In genomic region chr11:32561835-32562234, GRCh38 we compare ENCODE assay signal across 31 cellular contexts. TPM values are rescaled to one million over a fixed set of nuclear protein-coding genes. Genes with fewer than 3 reads are reported as not detected.
A peak's percentile ranks its signal among the peaks of the same experiment; 100 is the strongest.
DNase-seq lines count a peak whose midpoint lies in the region; ATAC-seq, FAIRE-seq and TF ChIP-seq lines count a peak whose summit lies in the region.
"Had no signal": no experiment of that assay in that cellular context is flagged by ENCODE, and none has a peak within 500 bp of the region (broad histone marks: within the 10 kb centered on the region; RNA-seq: fewer than 3 reads in every experiment).

No MANE protein-coding gene starts in this region.

- no peaks in the 10 kb centered on the region for H3K4me1 ChIP-seq in left ventricle myocardium inferior
- H3K4me1 ChIP-seq in H1 (replicated peaks in 1 of 4; ENCODE audit: control insufficient read depth in 3 of 4, insufficient read depth in 4 of 4, low read length in 3 of 4) = no peaks in the 10 kb centered on the region
- H3K4me1 ChIP-seq in CD4-positive, alpha-beta memory T cell (ENCODE audit: insufficient read depth, low read length) = peaks cover 6% of the 10 kb centered on the region
- no peaks in the 10 kb centered on the region for H3K4me1 ChIP-seq in left lung
- H3K4me1 ChIP-seq: esophagus squamous epithelium, tibial artery had no signal

- peaks cover 0 to under 1% of the 10 kb centered on the region in 2 donors for H3K27me3 Mint-ChIP-seq in CD4-positive, alpha-beta memory T cell
- H3K27me3 Mint-ChIP-seq in naive thymus-derived CD8-positive, alpha-beta T cell = no peaks in the 10 kb centered on the region
- H3K27me3 Mint-ChIP-seq: central memory CD8-positive, alpha-beta T cell; dendritic cell treated with granulocyte-macrophage colony-stimulating factor and Interleukin-4, amounts not matched to agents 40 ng/mL and 50 ng/mL, for 4 days; IgD-negative memory B cell had no signal

- 88% methylated on average over 11 of the region's 11 CpGs; no CpG with 5 or more reads in 1 of the 2 experiments for WGBS in H1 (ENCODE audit: extremely low coverage in 1 of 2, insufficient coverage in 1 of 2, insufficient read length in 1 of 2, insufficient replicate concordance in 2 of 2, low coverage in 1 of 2, low lambda C conversion rate in 2 of 2, missing lambda C conversion rate in 1 of 2), 2 experiments

- H3K56ac ChIP-seq in H1 (replicated peaks; ENCODE audit: insufficient read length, low read depth, low read length) = no peak overlapping the region

- no peak overlapping the region for H3K4me2 ChIP-seq in H1 (ENCODE audit: insufficient read depth in 1 of 2, low read depth in 2 of 2, low read length in 2 of 2)

- H3K9ac ChIP-seq in H1 (replicated peaks in 1 of 4; ENCODE audit: extremely low read depth in 1 of 4, low read depth in 3 of 4, low read length in 3 of 4) = no peak overlapping the region

- H4K5ac ChIP-seq in H1 (ENCODE audit: insufficient read length, low read depth, low read length) = no peak overlapping the region

- no peak for FAIRE-seq in H1 (lab: Jason Lieb, UNC)
- FAIRE-seq: frontal cortex had no signal

- no peaks in the 10 kb centered on the region for H4K20me1 ChIP-seq in H1 (replicated peaks in 1 of 2; ENCODE audit: control insufficient read depth in 1 of 2, insufficient read depth in 2 of 2, low read length in 2 of 2)

- H4K8ac ChIP-seq in H1 (ENCODE audit: extremely low read depth, insufficient read depth, low read length) = no peak overlapping the region

- no peak for TF ChIP-seq EP300 in H1 (IDR thresholded peaks at IDR 0.05; ENCODE audit: borderline replicate concordance in 1 of 2, low read depth in 2 of 2, low read length in 2 of 2)

- POLR2A ChIA-PET in H1 (lab: Charles Lee; ENCODE audit: partially characterized antibody) = no interaction called here
- POLR2A ChIA-PET in CD4-positive, alpha-beta memory T cell (lab: Charles Lee; ENCODE audit: partially characterized antibody) = no interaction called here
- POLR2A ChIA-PET in naive thymus-derived CD8-positive, alpha-beta T cell (lab: Charles Lee) = no interaction called here

- no peak overlapping the region for H3K4ac ChIP-seq in H1 (replicated peaks; ENCODE audit: insufficient read length, low read depth, low read length)

- TF ChIP-seq RAD21 in H1 (IDR thresholded peaks at IDR 0.05 in 1 of 2, conservative IDR thresholded peaks at IDR 0.05 in 1 of 2; ENCODE audit: low read depth in 2 of 2, low read length in 2 of 2) = peak; percentile 61 to 63

- H3K4me3 Mint-ChIP-seq in CD4-positive, alpha-beta memory T cell = no peak overlapping the region
- no peak overlapping the region for H3K4me3 Mint-ChIP-seq in naive thymus-derived CD8-positive, alpha-beta T cell
- H3K4me3 Mint-ChIP-seq: central memory CD8-positive, alpha-beta T cell; dendritic cell treated with granulocyte-macrophage colony-stimulating factor and Interleukin-4, amounts not matched to agents 40 ng/mL and 50 ng/mL, for 4 days; IgD-negative memory B cell; natural killer cell; T-helper 2 cell treated with Interferon-gamma antibody and Interleukin-4, amounts not matched to agents 5 μg/mL and 100 μg/mL, for 36 hours had no signal

- H3K4me3 ChIP-seq in left ventricle myocardium inferior (no peak overlapping the region), LNCaP clone FGC (ENCODE audit: low read depth, low read length) (no peak overlapping the region), H1 (ENCODE audit: extremely low read depth in 1 of 4, insufficient read depth in 2 of 4, low read depth in 3 of 4, low read length in 4 of 4) (no peak overlapping the region), left lung (no peak overlapping the region)
- no peak overlapping the region for H3K4me3 ChIP-seq in CD4-positive, alpha-beta memory T cell (ENCODE audit: low read length in 2 of 2)
- H3K4me3 ChIP-seq: esophagus squamous epithelium, MG63, smooth muscle cell, tibial artery had no signal

- no peak overlapping the region for H3K27ac Mint-ChIP-seq in CD4-positive, alpha-beta memory T cell
- no peak overlapping the region for H3K27ac Mint-ChIP-seq in naive thymus-derived CD8-positive, alpha-beta T cell
- H3K27ac Mint-ChIP-seq: dendritic cell treated with granulocyte-macrophage colony-stimulating factor and Interleukin-4, amounts not matched to agents 40 ng/mL and 50 ng/mL, for 4 days; IgD-negative memory B cell; natural killer cell; T-helper 2 cell treated with Interferon-gamma antibody and Interleukin-4, amounts not matched to agents 5 μg/mL and 100 μg/mL, for 36 hours had no signal

- H3K18ac ChIP-seq in H1 (ENCODE audit: extremely low read depth, low read length) = no peak overlapping the region

- no peak overlapping the region for H2BK20ac ChIP-seq in H1 (ENCODE audit: low read length)

- H3K36me3 ChIP-seq in left ventricle myocardium inferior (no peaks in the 10 kb centered on the region), H1 (ENCODE audit: control insufficient read depth in 2 of 4, insufficient read depth in 4 of 4, low read length in 3 of 4) (no peaks in the 10 kb centered on the region), left lung (no peaks in the 10 kb centered on the region)
- no peaks in the 10 kb centered on the region for H3K36me3 ChIP-seq in CD4-positive, alpha-beta memory T cell (ENCODE audit: insufficient read depth, low read length)
- H3K36me3 ChIP-seq: esophagus squamous epithelium, MG63, tibial artery had no signal

- no peak overlapping the region for H2BK120ac ChIP-seq in H1 (replicated peaks; ENCODE audit: low read depth, low read length)

- H3K9me3 Mint-ChIP-seq in CD4-positive, alpha-beta memory T cell = no peaks in the 10 kb centered on the region
- no peaks in the 10 kb centered on the region for H3K9me3 Mint-ChIP-seq in naive thymus-derived CD8-positive, alpha-beta T cell
- H3K9me3 Mint-ChIP-seq: central memory CD8-positive, alpha-beta T cell; dendritic cell treated with granulocyte-macrophage colony-stimulating factor and Interleukin-4, amounts not matched to agents 40 ng/mL and 50 ng/mL, for 4 days; IgD-negative memory B cell; natural killer cell; T-helper 2 cell treated with Interferon-gamma antibody and Interleukin-4, amounts not matched to agents 5 μg/mL and 100 μg/mL, for 36 hours had no signal

- H4K91ac ChIP-seq in H1 (replicated peaks; ENCODE audit: insufficient read length, low read length) = no peak overlapping the region

- no peak overlapping the region for H2AK5ac ChIP-seq in H1 (ENCODE audit: low read depth, low read length)

- no peak overlapping the region for H3K23ac ChIP-seq in H1 (ENCODE audit: insufficient read length)

- no peak overlapping the region for H2BK15ac ChIP-seq in H1 (ENCODE audit: low read length)

- CTCF ChIA-PET in H1 (lab: Charles Lee; ENCODE audit: partially characterized antibody) = interaction anchor here (0.7 to 2.5 kb wide), 5 partner anchors 8 to 128 kb away, joined by 3 to 8 read pairs (median 5); no protein-coding TSS in a partner anchor
- CTCF ChIA-PET in CD4-positive, alpha-beta memory T cell (lab: Charles Lee; ENCODE audit: partially characterized antibody) = interaction anchor here (0.9 kb wide), 1 partner anchor 239 kb away, joined by 3 read pairs; no protein-coding TSS in a partner anchor

- H3K14ac ChIP-seq in H1 (ENCODE audit: insufficient read length) = no peak overlapping the region

- no peak overlapping the region for H3K27ac ChIP-seq in left ventricle myocardium inferior (replicated peaks)
- no peak overlapping the region for H3K27ac ChIP-seq in H1 (ENCODE audit: low read depth, low read length)
- no peak overlapping the region for H3K27ac ChIP-seq in CD4-positive, alpha-beta memory T cell (ENCODE audit: low read depth, low read length)
- no peak overlapping the region for H3K27ac ChIP-seq in left lung
- H3K27ac ChIP-seq: esophagus squamous epithelium, tibial artery had no signal

- DNase-seq in left ventricle myocardium inferior (no peak), left cardiac atrium (no peak), LNCaP clone FGC (ENCODE audit: low read depth) (no peak), H1 (ENCODE audit: low read depth in 1 of 2, low spot score in 2 of 2) (peak in 1 of 2 experiments; percentile 46), left lung (no peak)
- DNase-seq in CD4-positive, alpha-beta memory T cell = no peak
- no peak for DNase-seq in activated effector memory CD4-positive, alpha-beta T cell treated with Interleukin-2 at 50 U/mL for 16 hours
- DNase-seq in naive thymus-derived CD8-positive, alpha-beta T cell = no peak
- DNase-seq: ACHN; activated CD4-positive, alpha-beta T cell treated with anti-CD3 and anti-CD28 coated beads, Interleukin-2, amount 50 U/mL, for 1 hour; activated naive CD4-positive, alpha-beta T cell; activated T-cell treated with anti-CD3 and anti-CD28 coated beads, Interleukin-2, amount 50 U/mL, for 48 hours; DMS79 treated with DMSO at 0.1 percent for 48 hours; esophagus squamous epithelium; hippocampal formation; MG63; midbrain; natural killer cell; NCI-H1105 treated with DMSO at 0.1 percent for 48 hours; NCI-H2029; NCI-H345; NCI-H774; stimulated activated CD4-positive, alpha-beta T cell treated with anti-CD3 and anti-CD28 coated beads, Interleukin-1b, Interleukin-23, amount 100 ng/mL, for 48 hours; stimulated activated CD8-positive, alpha-beta memory T cell treated with anti-CD3 and anti-CD28 coated beads, Interleukin-4, amount 100 ng/mL, for 48 hours; tibial artery had no signal

- H3K4me1 Mint-ChIP-seq in CD4-positive, alpha-beta memory T cell = peaks cover under 1 to 7% (median 3%) of the 10 kb centered on the region in 4 donors
- peaks cover 0 to 7% (median under 1%) of the 10 kb centered on the region in 4 donors for H3K4me1 Mint-ChIP-seq in naive thymus-derived CD8-positive, alpha-beta T cell
- H3K4me1 Mint-ChIP-seq: natural killer cell had no signal

- H3K27me3 ChIP-seq in left ventricle myocardium inferior (ENCODE audit: low read depth) (no peaks in the 10 kb centered on the region), H1 (replicated peaks in 1 of 4; ENCODE audit: control insufficient read depth in 3 of 4, extremely low read depth in 1 of 4, insufficient read depth in 3 of 4, low read length in 3 of 4) (no peaks in the 10 kb centered on the region), left lung (no peaks in the 10 kb centered on the region)
- no peaks in the 10 kb centered on the region for H3K27me3 ChIP-seq in CD4-positive, alpha-beta memory T cell (ENCODE audit: insufficient read depth, low read length)
- H3K27me3 ChIP-seq: esophagus squamous epithelium, MG63, tibial artery had no signal

- H3K9me3 ChIP-seq in left ventricle myocardium inferior (replicated peaks) (no peaks in the 10 kb centered on the region), H1 (ENCODE audit: insufficient read depth in 2 of 2, low read depth in 1 of 2, low read length in 1 of 2) (no peaks in the 10 kb centered on the region), left lung (no peaks in the 10 kb centered on the region)
- H3K9me3 ChIP-seq in CD4-positive, alpha-beta memory T cell (ENCODE audit: control insufficient read depth in 1 of 2, low read length in 2 of 2) = no peaks in the 10 kb centered on the region
- H3K9me3 ChIP-seq: esophagus squamous epithelium, MG63, tibial artery had no signal

- ATAC-seq in left cardiac atrium (no peak), left lung (no peak)
- ATAC-seq in naive thymus-derived CD8-positive, alpha-beta T cell = no peak
- ATAC-seq: natural killer cell had no signal

- no peaks in the 10 kb centered on the region for H3K79me1 ChIP-seq in H1 (ENCODE audit: low read depth, low read length)

- no peak overlapping the region for H2AFZ ChIP-seq in H1 (ENCODE audit: low read length)

- no peaks in the 10 kb centered on the region for H3K79me2 ChIP-seq in H1 (ENCODE audit: control insufficient read depth in 1 of 2, insufficient read depth in 2 of 2, low read length in 2 of 2)

- no peak for TF ChIP-seq POLR2A in H1 (IDR thresholded peaks at IDR 0.05; ENCODE audit: control extremely low read depth in 1 of 2, low read depth in 2 of 2, low read length in 2 of 2)

- H3K23me2 ChIP-seq in H1 (ENCODE audit: low read depth, low read length) = no peaks in the 10 kb centered on the region

- no peak overlapping the region for H2BK12ac ChIP-seq in H1 (ENCODE audit: low read depth, low read length)

- TF ChIP-seq CTCF in left ventricle myocardium inferior (IDR thresholded peaks at IDR 0.05; ENCODE audit: borderline replicate concordance) (peak; percentile 34), LNCaP clone FGC (IDR thresholded peaks at IDR 0.05; ENCODE audit: control insufficient read depth, extremely low read depth, insufficient read depth) (peak; percentile 38; the same call in 1 of the 2 replicates), H1 (IDR thresholded peaks at IDR 0.05; ENCODE audit: control extremely low read depth in 1 of 3, insufficient read depth in 1 of 3, low read depth in 1 of 3, low read length in 3 of 3) (peak; percentile 21 to 34 (median 33); a peak in 3 of 4 replicates), left lung (IDR thresholded peaks at IDR 0.05) (no peak)

- intact Hi-C loops in left ventricle myocardium inferior (cut with micrococcal nuclease) = no loop called here
- intact Hi-C loops in left cardiac atrium (cut with DNase I) = no loop called here
- intact Hi-C loops in CD4-positive, alpha-beta memory T cell (cut with micrococcal nuclease) = no loop called here
- intact Hi-C loops in left lung (cut with DNase I) = no loop called here

- no peaks in the 10 kb centered on the region for H3K36me3 Mint-ChIP-seq in CD4-positive, alpha-beta memory T cell
- no peaks in the 10 kb centered on the region for H3K36me3 Mint-ChIP-seq in naive thymus-derived CD8-positive, alpha-beta T cell
- H3K36me3 Mint-ChIP-seq: natural killer cell had no signal

- no peak overlapping the region for H2BK5ac ChIP-seq in H1 (ENCODE audit: low read depth, low read length)

RNA-seq across cellular contexts. Expression of gene EIF3M, which starts 21.8 kb away (rescaled TPM):
- total RNA-seq in left ventricle myocardium inferior (153 TPM), left cardiac atrium (100 to 1,000 TPM; 145 to 180 TPM), left lung (100 to 1,000 TPM; 151 to 171 TPM)
- total RNA-seq in H1 (2021; fragmentation: NEBNext Ultra II Directional; extraction: Animal tissue kit (Norgen Biotek cat#: 25700)) = 413 and 444 TPM in 2 replicates
- 182 and 302 TPM in 2 replicates for polyA plus RNA-seq in H1 (2011; rRNA removed)
- 485 TPM for polyA plus RNA-seq in H1 (2011; cell fraction: cytosol; rRNA removed)
- polyA plus RNA-seq in H1 (2011; cell fraction: nucleus; rRNA removed) = 90.3 TPM
- 354 to 622 TPM (median 455 TPM) in 4 replicates for polyA plus RNA-seq in H1 (2012, experiment 1 of 2)
- polyA plus RNA-seq in H1 (2012, experiment 2 of 2) = 55.4 TPM
- polyA plus RNA-seq in H1 (2013, experiment 1 of 2) = 498 TPM
- 489 TPM for polyA plus RNA-seq in H1 (2013, experiment 2 of 2)
- polyA minus RNA-seq in H1 (2011; rRNA and poly(A)+ RNA removed) = 147 and 208 TPM in 2 replicates
- 120 TPM for polyA minus RNA-seq in H1 (2011; cell fraction: cytosol; rRNA and poly(A)+ RNA removed)
- 81.5 TPM for polyA minus RNA-seq in H1 (2011; cell fraction: nucleus; rRNA and poly(A)+ RNA removed)
- 100 to 1,000 TPM; 214 to 223 TPM for total RNA-seq in CD4-positive, alpha-beta memory T cell
- polyA plus RNA-seq in CD4-positive, alpha-beta memory T cell = 100 to 1,000 TPM; 303 to 321 TPM
- 100 to 1,000 TPM; 275 to 285 TPM for total RNA-seq in naive thymus-derived CD8-positive, alpha-beta T cell
- polyA plus RNA-seq in naive thymus-derived CD8-positive, alpha-beta T cell = 100 to 1,000 TPM; 244 to 278 (median 270) TPM

Comparison
In these comparisons a context has a peak if more than half of its experiments do, and no peak if none do; other contexts are left out.
1. CTCF ChIP-seq: peak in left ventricle myocardium inferior (single experiment), LNCaP clone FGC (single experiment) and H1 (3 of 3); none in left lung (0 of 2).